Comparison of ENCODE assay signal across 23 cellular contexts in the genomic region with DNA sequence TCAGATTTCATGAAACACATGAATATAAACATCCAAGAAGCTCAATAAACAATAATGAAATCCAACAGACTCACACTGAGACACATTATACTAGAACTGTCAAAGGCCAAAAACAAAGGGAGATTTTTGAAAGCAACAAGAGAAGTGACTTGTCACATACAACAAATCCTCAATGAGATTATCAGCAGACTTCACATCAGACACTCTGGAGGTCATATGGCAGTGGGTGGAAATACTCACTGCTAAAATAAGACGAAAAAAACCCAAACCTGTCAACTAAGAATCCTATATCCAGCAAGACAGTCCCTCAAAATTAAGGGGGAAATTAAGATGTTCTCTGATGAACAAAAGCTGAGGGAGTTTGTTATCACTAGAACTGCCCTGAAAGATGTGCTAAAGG.
DNase-seq lines count a peak whose midpoint lies in the region; ATAC-seq, FAIRE-seq and TF ChIP-seq lines count a peak whose summit lies in the region.
"Had no signal": no experiment of that assay in that cellular context is flagged by ENCODE, and none has a peak within 500 bp of the region (broad histone marks: within the 10 kb centered on the region; RNA-seq: fewer than 3 reads in every experiment).

No MANE protein-coding gene starts in this region.

- FAIRE-seq in HepG2 (lab: Jason Lieb, UNC) (no peak), GM12878 (lab: Jason Lieb, UNC) (no peak)
- FAIRE-seq: G401.6, H1, HTR-8/SVneo, RCC 7860 had no signal

- ATAC-seq in HepG2 (no peak), right lobe of liver (no peak), GM12878 (no peak), HG02678 (IDR thresholded peaks at IDR 0.05; ENCODE audit: unreplicated experiment) (no peak)

- CTCF ChIA-PET in HepG2 (lab: Yijun Ruan, JAX; ENCODE audit: low intra/inter-chr PET ratio, low total read pairs) (no interaction called here), GM12878 (lab: Yijun Ruan, JAX) (no interaction called here)

- peaks cover 16% of the 10 kb centered on the region for H3K9me3 ChIP-seq in HepG2 (ENCODE audit: low read length)
- peaks cover 0 to 5% (median 0%) of the 10 kb centered on the region in 4 donors for H3K9me3 ChIP-seq in right lobe of liver
- H3K9me3 ChIP-seq in GM12878 (replicated peaks; ENCODE audit: control insufficient read depth, insufficient read depth, low read length), result peaks cover 17% of the 10 kb centered on the region

- TF ChIP-seq POLR2A in HepG2 (IDR thresholded peaks at IDR 0.05; ENCODE audit: insufficient read depth in 1 of 2, low read depth in 2 of 2, low read length in 2 of 2) (no peak), right lobe of liver (IDR thresholded peaks at IDR 0.05) (no peak), GM12878 (IDR thresholded peaks at IDR 0.05; ENCODE audit: low read depth, low read length) (no peak)

- no peak overlapping the region for H3K9ac ChIP-seq in HepG2 (ENCODE audit: insufficient read depth, low read depth, low read length)
- H3K9ac ChIP-seq in GM12878 (ENCODE audit: control insufficient read depth, insufficient read depth, low read length), result no peak overlapping the region
- H3K9ac ChIP-seq: SK-N-SH had no signal

- H3K4me3 ChIP-seq in HepG2 (replicated peaks in 1 of 3; ENCODE audit: insufficient read depth in 1 of 3, low read depth in 2 of 3, low read length in 3 of 3) (no peak overlapping the region), right lobe of liver (no peak overlapping the region), GM12878 (no peak overlapping the region)

- TF ChIP-seq RAD21 in HepG2 (CRISPR knock-in tag; IDR thresholded peaks at IDR 0.05), result no peak
- no peak for TF ChIP-seq RAD21 in GM12878 (IDR thresholded peaks at IDR 0.05; ENCODE audit: insufficient read depth, low read depth, low read length)

- no peak for DNase-seq in HepG2 (ENCODE audit: low spot score)
- no peak for DNase-seq in right lobe of liver
- no peak for DNase-seq in GM12878 (ENCODE audit: low read depth, low spot score)
- peak; percentile 10 for DNase-seq in fibroblast of gingiva (ENCODE audit: low read depth)
- no peak for DNase-seq in NCI-H187 (lab: John Stamatoyannopoulos, UW)
- no peak for DNase-seq in NCI-H774 (lab: John Stamatoyannopoulos, UW)
- DNase-seq in NCI-H1048 (lab: John Stamatoyannopoulos, UW), result no peak
- DNase-seq: 8988T; CD4-positive, CD25-positive, alpha-beta regulatory T cell; COR-L47; KG1; MM.1S; NCI-H1417; NCI-H1694; NCI-H2081; NCI-H524; NCI-H748 treated with DMSO at 0.1 percent for 48 hours; SK-N-SH had no signal

- H3K27ac ChIP-seq in HepG2 (ENCODE audit: extremely low read length, insufficient read depth, low read length) (no peak overlapping the region), right lobe of liver (no peak overlapping the region), GM12878 (ENCODE audit: control insufficient read depth, insufficient read depth) (no peak overlapping the region)

- peaks cover 8 to 28% of the 10 kb centered on the region in 2 experiments for H3K36me3 ChIP-seq in HepG2 (replicated peaks in 1 of 2; ENCODE audit: control insufficient read depth in 1 of 2, insufficient read depth in 2 of 2, low read length in 2 of 2)
- H3K36me3 ChIP-seq in right lobe of liver, result no peaks in the 10 kb centered on the region
- H3K36me3 ChIP-seq in GM12878 (ENCODE audit: control insufficient read depth in 2 of 2, insufficient read depth in 2 of 2, low read length in 1 of 2), result peaks cover 1 to 10% of the 10 kb centered on the region in 2 experiments; a peak in 3 of 4 replicates

- POLR2A ChIA-PET in HepG2 (lab: Yijun Ruan, JAX), result no interaction called here
- POLR2A ChIA-PET in GM12878 (lab: Charles Lee), result no interaction called here

- intact Hi-C loops in HepG2 (cut with micrococcal nuclease; ENCODE audit: unreplicated experiment) (no loop called here), right lobe of liver (cut with DNase I) (no loop called here), GM12878 (cut with micrococcal nuclease; ENCODE audit: unreplicated experiment) (no loop called here)

- H2AFZ ChIP-seq in HepG2 (ENCODE audit: low read length), result no peak overlapping the region
- H2AFZ ChIP-seq in GM12878 (ENCODE audit: control insufficient read depth, low read depth, low read length), result no peak overlapping the region

- RAD21 ChIA-PET in GM12878 (lab: Charles Lee; ENCODE audit: unreplicated experiment), result no interaction called here

- H3K27me3 ChIP-seq in HepG2 (ENCODE audit: control insufficient read depth in 1 of 2, insufficient read depth in 2 of 2, low read length in 2 of 2) (no peaks in the 10 kb centered on the region), right lobe of liver (no peaks in the 10 kb centered on the region), GM12878 (replicated peaks in 1 of 2; ENCODE audit: control insufficient read depth in 2 of 2, insufficient read depth in 2 of 2, low read length in 1 of 2) (no peaks in the 10 kb centered on the region)

- H3K4me2 ChIP-seq in HepG2 (ENCODE audit: low read depth, low read length), result no peak overlapping the region
- no peak overlapping the region for H3K4me2 ChIP-seq in GM12878 (ENCODE audit: control insufficient read depth, insufficient read depth)
- H3K4me2 ChIP-seq: SK-N-SH had no signal

- SMC1A ChIA-PET in GM12878 (lab: Charles Lee; ENCODE audit: uncharacterized antibody, unreplicated experiment), result interaction anchor here (0.6 kb wide), 1 partner anchor 399 kb away, joined by 3 read pairs; no protein-coding TSS in a partner anchor

- TF ChIP-seq EP300 in HepG2 (IDR thresholded peaks at IDR 0.05; ENCODE audit: low read depth in 2 of 2, low read length in 2 of 2) (no peak), HepG2 (CRISPR knock-in tag; IDR thresholded peaks at IDR 0.05; ENCODE audit: borderline replicate concordance) (no peak), GM12878 (IDR thresholded peaks at IDR 0.05; ENCODE audit: borderline replicate concordance in 1 of 2, control insufficient read depth in 1 of 2, low read depth in 2 of 2, low read length in 2 of 2) (no peak)

- BruUV-seq in HepG2 (replicated peaks; lab: Mats Ljungman, UMichigan), result no TSS peak
- BruUV-seq in GM12878 (replicated peaks; lab: Mats Ljungman, UMichigan), result no TSS peak

- 96% methylated on average over 1 of the region's 1 CpG for WGBS in HepG2 (ENCODE audit: low lambda C conversion rate)
- 100% methylated on average over 1 of the region's 1 CpG for WGBS in right lobe of liver (ENCODE audit: insufficient coverage, low coverage, low lambda C conversion rate, missing lambda C conversion rate)
- 95% methylated on average over 1 of the region's 1 CpG for WGBS in GM12878 (ENCODE audit: insufficient coverage, insufficient replicate concordance, low lambda C conversion rate, missing lambda C conversion rate)

- H3K79me2 ChIP-seq in HepG2 (ENCODE audit: insufficient read depth, low read length) (peaks cover 47% of the 10 kb centered on the region), GM12878 (ENCODE audit: control insufficient read depth, insufficient read depth, low read length) (peaks cover 2% of the 10 kb centered on the region)

- H3K4me1 ChIP-seq in HepG2 (ENCODE audit: insufficient read depth, low read length) (peaks cover 8% of the 10 kb centered on the region), right lobe of liver (peaks cover 0 to 13% (median 3%) of the 10 kb centered on the region in 4 donors), GM12878 (ENCODE audit: control insufficient read depth, insufficient read depth, low read length) (no peaks in the 10 kb centered on the region)

- H4K20me1 ChIP-seq in HepG2 (ENCODE audit: insufficient read depth, low read length) (peaks cover 2% of the 10 kb centered on the region; the same call in 1 of the 2 replicates), GM12878 (ENCODE audit: control insufficient read depth, insufficient read depth) (no peaks in the 10 kb centered on the region)

- in situ Hi-C loops in HepG2 (cut with HindIII; ENCODE audit: extremely low pct_ligation_motif_present, low pct_unique_long_range_greater_than_20kb) (no loop called here), GM12878 (cut with MboI) (no loop called here)

- TF ChIP-seq CTCF in HepG2 (CRISPR knock-in tag; IDR thresholded peaks at IDR 0.05) (no peak), right lobe of liver (IDR thresholded peaks at IDR 0.05) (no peak), GM12878 (IDR thresholded peaks at IDR 0.05 in 2 of 3, conservative IDR thresholded peaks at IDR 0.05 in 1 of 3; ENCODE audit: control insufficient read depth in 2 of 3, extremely low read depth in 1 of 3, insufficient read depth in 1 of 3, low read depth in 3 of 3, low read length in 3 of 3) (no peak)

TF ChIP-seq in HepG2, 621 proteins besides CTCF, POLR2A, EP300 and RAD21:
- no peak for TF ChIP-seq ZMYM2 (CRISPR knock-in tag; IDR thresholded peaks at IDR 0.05)
- peak; percentile 97 for TF ChIP-seq ZNF317 (CRISPR knock-in tag; IDR thresholded peaks at IDR 0.05)

TF ChIP-seq in GM12878, 131 proteins besides CTCF, POLR2A, EP300 and RAD21:
- no peak for TF ChIP-seq NR2F1 (conservative IDR thresholded peaks at IDR 0.05)
- peak; percentile 95 for TF ChIP-seq CBX5 (IDR thresholded peaks at IDR 0.05; ENCODE audit: low read depth)
- TF ChIP-seq, protein P1, sequence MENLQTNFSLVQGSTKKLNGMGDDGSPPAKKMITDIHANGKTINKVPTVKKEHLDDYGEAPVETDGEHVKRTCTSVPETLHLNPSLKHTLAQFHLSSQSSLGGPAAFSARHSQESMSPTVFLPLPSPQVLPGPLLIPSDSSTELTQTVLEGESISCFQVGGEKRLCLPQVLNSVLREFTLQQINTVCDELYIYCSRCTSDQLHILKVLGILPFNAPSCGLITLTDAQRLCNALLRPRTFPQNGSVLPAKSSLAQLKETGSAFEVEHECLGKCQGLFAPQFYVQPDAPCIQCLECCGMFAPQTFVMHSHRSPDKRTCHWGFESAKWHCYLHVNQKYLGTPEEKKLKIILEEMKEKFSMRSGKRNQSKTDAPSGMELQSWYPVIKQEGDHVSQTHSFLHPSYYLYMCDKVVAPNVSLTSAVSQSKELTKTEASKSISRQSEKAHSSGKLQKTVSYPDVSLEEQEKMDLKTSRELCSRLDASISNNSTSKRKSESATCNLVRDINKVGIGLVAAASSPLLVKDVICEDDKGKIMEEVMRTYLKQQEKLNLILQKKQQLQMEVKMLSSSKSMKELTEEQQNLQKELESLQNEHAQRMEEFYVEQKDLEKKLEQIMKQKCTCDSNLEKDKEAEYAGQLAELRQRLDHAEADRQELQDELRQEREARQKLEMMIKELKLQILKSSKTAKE (IDR thresholded peaks at IDR 0.05; ENCODE audit: low read depth, poor library complexity, severe bottlenecking), result no peak
TF ChIP-seq in GM12878: peak in this region for 1.
